8 cellular contexts compared by ENCODE assay signal in the genomic region with DNA sequence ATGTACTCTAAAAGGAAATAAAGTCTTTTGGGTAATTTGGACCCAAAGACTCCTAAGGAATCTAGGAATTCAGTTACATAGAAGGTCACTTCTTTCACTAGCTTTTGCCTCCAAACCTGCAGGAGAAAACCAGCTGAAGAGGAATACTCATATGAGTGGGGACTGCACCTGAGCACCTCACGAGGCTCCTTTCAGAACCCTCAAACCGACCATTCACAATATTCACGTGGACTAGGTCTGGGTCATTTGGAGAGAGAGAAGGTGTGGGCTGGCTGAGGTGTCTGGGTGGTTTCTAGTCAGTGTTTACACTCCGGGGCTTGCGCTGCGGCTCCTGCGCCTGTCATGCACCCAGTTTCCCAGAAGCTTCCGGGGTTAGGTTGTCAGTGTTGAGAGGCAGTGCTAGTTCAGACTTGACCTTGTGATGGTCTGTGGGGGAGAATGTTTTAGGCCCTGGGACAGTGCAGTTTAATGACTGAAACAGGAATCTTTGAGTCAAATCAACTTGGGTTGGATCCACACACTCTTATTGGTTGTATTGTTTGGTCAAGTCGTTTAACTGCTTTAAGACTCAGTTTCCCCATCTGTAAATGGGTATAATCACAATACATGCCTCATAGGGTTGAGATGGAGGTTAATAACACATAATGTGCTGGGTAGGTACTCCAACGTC.
DNase-seq lines count a peak whose midpoint lies in the region; ATAC-seq and TF ChIP-seq lines count a peak whose summit lies in the region.

No MANE protein-coding gene starts in this region.

- no peaks in the 10 kb centered on the region for H3K4me1 ChIP-seq in colonic mucosa

- DNase-seq in GM12864 (ENCODE audit: low read depth) (peak; percentile 87), T follicular helper cell (ENCODE audit: low read depth) (peak; percentile 37), colonic mucosa (no peak), amygdala (lab: John Stamatoyannopoulos, UW) (no peak), MG63 (no peak), islet precursor cell (no peak)
- DNase-seq in stimulated activated CD4-positive, alpha-beta T cell treated with anti-CD3 and anti-CD28 coated beads, TNF-alpha, amount 100 ng/mL, for 24 hours (ENCODE audit: low read depth in 3 of 3), result peak in 2 of 3 experiments; percentile 34 to 62

- H3K4me3 ChIP-seq in GM12864 (ENCODE audit: low read depth, low read length) (no peak overlapping the region), colonic mucosa (no peak overlapping the region), MG63 (no peak overlapping the region)

- TF ChIP-seq CTCF in GM12864 (IDR thresholded peaks at IDR 0.05; ENCODE audit: low read depth, low read length, missing control alignments), result no peak
- no peak for TF ChIP-seq CTCF in colonic mucosa (IDR thresholded peaks at IDR 0.05)

- ATAC-seq in GM21825 (IDR thresholded peaks at IDR 0.05; ENCODE audit: unreplicated experiment), result peak; percentile 82

- peak overlapping the region; percentile 34 for H3K27ac ChIP-seq in colonic mucosa

- H3K9me3 ChIP-seq in colonic mucosa, result no peaks in the 10 kb centered on the region
- H3K9me3 ChIP-seq in MG63, result no peaks in the 10 kb centered on the region

- H3K9ac ChIP-seq in colonic mucosa (ENCODE audit: low read depth in 2 of 2, low read length in 2 of 2), result peak overlapping the region in 1 of 2 donors; percentile 1

- no peaks in the 10 kb centered on the region for H3K27me3 ChIP-seq in colonic mucosa
- H3K27me3 ChIP-seq in MG63, result no peaks in the 10 kb centered on the region

- H3K36me3 ChIP-seq in colonic mucosa (no peaks in the 10 kb centered on the region), MG63 (no peaks in the 10 kb centered on the region)

- intact Hi-C loops in colonic mucosa (cut with DNase I), result no loop called here

Comparison
In these comparisons a context has a peak if more than half of its experiments do, and no peak if none do; other contexts are left out.
1. DNase-seq: peak in GM12864 (single experiment), T follicular helper cell (single experiment) and stimulated activated CD4-positive, alpha-beta T cell treated with anti-CD3 and anti-CD28 coated beads, TNF-alpha, amount 100 ng/mL, for 24 hours (2 of 3); none in colonic mucosa (single experiment), amygdala (0 of 56), MG63 (single experiment) and islet precursor cell (single experiment).